In the genomic region with DNA sequence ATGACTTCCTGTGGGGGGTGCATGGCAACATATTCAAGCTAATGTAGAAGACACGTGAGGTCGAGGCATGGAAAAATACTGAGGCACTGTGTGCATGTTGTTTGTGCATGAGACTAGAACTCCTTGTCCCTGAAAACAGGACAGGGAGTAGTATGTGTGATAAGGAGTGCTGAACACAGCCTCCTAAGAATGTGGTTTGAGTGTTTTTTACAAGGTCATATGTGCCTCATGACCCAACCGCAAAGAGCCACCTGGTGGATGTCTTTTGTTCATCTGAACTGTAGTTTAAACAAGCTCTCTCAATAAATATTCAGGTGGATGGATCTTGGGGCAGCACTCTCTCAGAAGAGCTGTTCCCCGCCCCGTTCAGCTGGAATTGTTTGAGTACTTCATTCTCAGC, we compare ENCODE assay signal across 16 cellular contexts.
DNase-seq lines count a peak whose midpoint lies in the region; TF ChIP-seq lines count a peak whose summit lies in the region.
"Had no signal": no experiment of that assay in that cellular context is flagged by ENCODE, and none has a peak within 500 bp of the region (broad histone marks: within the 10 kb centered on the region; RNA-seq: fewer than 3 reads in every experiment).

No MANE protein-coding gene starts in this region.

- H3K27ac ChIP-seq in left ventricle myocardium inferior (replicated peaks) = peak overlapping the region; percentile 68
- H3K27ac ChIP-seq: coronary artery, parathyroid adenoma had no signal

- H3K27ac Mint-ChIP-seq in osteocyte (ENCODE audit: unreplicated experiment) = no peak overlapping the region
- H3K27ac Mint-ChIP-seq: activated CD8-positive, alpha-beta T cell treated with anti-CD3 and anti-CD28 coated beads for 36 hours; natural killer cell treated with Interleukin-12 subunit alpha and Interleukin-12 subunit beta and Interleukin-15 and Interleukin-18, amount 100 ng/mL, for 72 hours had no signal

- H3K4me3 ChIP-seq in left ventricle myocardium inferior = no peak overlapping the region
- H3K4me3 ChIP-seq: coronary artery, upper lobe of left lung had no signal

- H3K4me1 Mint-ChIP-seq in osteocyte (ENCODE audit: unreplicated experiment) = no peaks in the 10 kb centered on the region

- DNase-seq in left ventricle myocardium inferior (no peak), cardiac septum (ENCODE audit: low spot score) (no peak), NCI-H187 treated with DMSO at 0.1 percent for 48 hours (lab: John Stamatoyannopoulos, UW) (peak; percentile 60), cerebellar cortex (ENCODE audit: low spot score) (peak; percentile 16), osteocyte (ENCODE audit: extremely low spot score, unreplicated experiment) (no peak), islet precursor cell (no peak)
- no peak for DNase-seq in activated CD4-positive, alpha-beta T cell treated with anti-CD3 and anti-CD28 coated beads for 4 hours
- DNase-seq: activated CD8-positive, alpha-beta T cell treated with anti-CD3 and anti-CD28 coated beads for 36 hours; activated gamma-delta T cell; KBM-7; NCI-H2029 treated with DMSO at 0.1 percent for 48 hours; SHP77 had no signal

- no peaks in the 10 kb centered on the region for H3K27me3 ChIP-seq in left ventricle myocardium inferior (ENCODE audit: low read depth)
- H3K27me3 ChIP-seq: upper lobe of left lung had no signal

- intact Hi-C loops in left ventricle myocardium inferior (cut with micrococcal nuclease) = no loop called here
- intact Hi-C loops in cardiac septum (cut with DNase I) = no loop called here

- H3K9me3 Mint-ChIP-seq in osteocyte (ENCODE audit: unreplicated experiment) = peaks cover 19% of the 10 kb centered on the region
- H3K9me3 Mint-ChIP-seq: activated CD8-positive, alpha-beta T cell treated with anti-CD3 and anti-CD28 coated beads for 36 hours; natural killer cell treated with Interleukin-12 subunit alpha and Interleukin-12 subunit beta and Interleukin-15 and Interleukin-18, amount 100 ng/mL, for 72 hours had no signal

- H3K9me3 ChIP-seq in left ventricle myocardium inferior (replicated peaks) = no peaks in the 10 kb centered on the region
- H3K9me3 ChIP-seq: upper lobe of left lung had no signal

- no peak for TF ChIP-seq CTCF in left ventricle myocardium inferior (IDR thresholded peaks at IDR 0.05; ENCODE audit: borderline replicate concordance)
- no peak for TF ChIP-seq CTCF in osteocyte (IDR thresholded peaks at IDR 0.05)

- no peaks in the 10 kb centered on the region for H3K36me3 ChIP-seq in left ventricle myocardium inferior
- H3K36me3 ChIP-seq: upper lobe of left lung had no signal

- no peaks in the 10 kb centered on the region for H3K4me1 ChIP-seq in left ventricle myocardium inferior
- H3K4me1 ChIP-seq: parathyroid adenoma, upper lobe of left lung had no signal

- no peaks in the 10 kb centered on the region for H3K36me3 Mint-ChIP-seq in osteocyte (ENCODE audit: unreplicated experiment)
- H3K36me3 Mint-ChIP-seq: natural killer cell treated with Interleukin-12 subunit alpha and Interleukin-12 subunit beta and Interleukin-15 and Interleukin-18, amount 100 ng/mL, for 72 hours had no signal

- no peaks in the 10 kb centered on the region for H3K27me3 Mint-ChIP-seq in osteocyte (ENCODE audit: unreplicated experiment)
- H3K27me3 Mint-ChIP-seq: activated CD8-positive, alpha-beta T cell treated with anti-CD3 and anti-CD28 coated beads for 36 hours; natural killer cell treated with Interleukin-12 subunit alpha and Interleukin-12 subunit beta and Interleukin-15 and Interleukin-18, amount 100 ng/mL, for 72 hours had no signal

- H3K4me3 Mint-ChIP-seq in osteocyte (ENCODE audit: unreplicated experiment) = no peak overlapping the region
- H3K4me3 Mint-ChIP-seq: activated CD8-positive, alpha-beta T cell treated with anti-CD3 and anti-CD28 coated beads for 36 hours; natural killer cell treated with Interleukin-12 subunit alpha and Interleukin-12 subunit beta and Interleukin-15 and Interleukin-18, amount 100 ng/mL, for 72 hours had no signal

Comparison
In these comparisons a context has a peak if more than half of its experiments do, and no peak if none do; other contexts are left out.
1. DNase-seq: peak in NCI-H187 treated with DMSO at 0.1 percent for 48 hours (single experiment) and cerebellar cortex (single experiment); none in left ventricle myocardium inferior (single experiment), cardiac septum (single experiment), osteocyte (single experiment), activated CD4-positive, alpha-beta T cell treated with anti-CD3 and anti-CD28 coated beads for 4 hours (0 of 2) and islet precursor cell (single experiment).